Comparison of ENCODE assay signal across 8 cellular contexts in the genomic region with DNA sequence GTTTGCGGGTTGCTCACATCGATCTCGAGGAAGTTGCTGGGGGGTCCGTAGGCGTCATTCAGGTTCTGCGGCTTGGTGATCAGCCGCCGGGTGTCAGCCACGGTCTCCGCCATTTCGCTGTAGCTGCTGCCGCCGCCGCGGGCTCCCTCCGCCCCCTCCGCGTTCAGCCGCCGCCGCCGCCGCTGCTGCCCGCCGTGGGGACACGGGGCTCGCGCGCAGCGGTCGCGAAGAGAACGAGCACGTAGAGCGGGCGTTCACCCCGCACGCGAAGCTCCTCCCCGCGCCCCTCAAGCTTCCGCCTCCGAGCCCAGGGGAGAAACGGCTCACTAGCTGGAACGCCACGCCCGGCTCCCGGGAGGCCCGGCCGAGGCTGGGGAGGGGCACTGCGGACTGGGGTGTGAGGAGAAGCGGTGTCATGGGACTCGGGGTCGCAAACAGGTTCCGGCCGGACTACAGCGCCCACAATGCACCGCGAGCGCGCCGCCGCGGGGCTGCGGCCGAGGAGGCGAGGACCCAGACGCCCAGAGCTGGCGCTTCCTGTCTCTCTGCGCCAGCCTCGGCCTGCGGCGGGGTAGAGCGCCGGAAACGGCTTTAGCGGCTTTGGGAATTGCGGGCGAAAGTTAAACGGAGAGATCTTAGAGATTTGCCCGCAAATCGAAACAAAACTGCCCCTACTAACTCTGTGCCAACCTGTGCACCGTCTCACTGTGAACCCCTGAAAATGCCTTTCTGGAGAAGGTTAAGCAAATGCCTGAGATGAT. TPM values are rescaled to one million over a fixed set of nuclear protein-coding genes. Genes with fewer than 3 reads are reported as not detected.
DNase-seq lines count a peak whose midpoint lies in the region; ATAC-seq and TF ChIP-seq lines count a peak whose summit lies in the region.

Gene SNX3 (minus strand): TSS at position 232 of the 761 bp plus-strand sequence. CDS start 119 bp downstream, at position 113.

- H3K9me3 Mint-ChIP-seq in T-helper 1 cell treated with Interleukin-12 subunit alpha and Interleukin-12 subunit beta and Interleukin-4 antibody, amounts not matched to agents 30 μg/mL and 1 μg/mL, for 36 hours: no peaks in the 10 kb centered on the region

- no peaks in the 10 kb centered on the region for H3K9me3 ChIP-seq in heart right ventricle
- H3K9me3 ChIP-seq in upper lobe of right lung: no peaks in the 10 kb centered on the region

- H3K27me3 ChIP-seq in heart right ventricle: no peaks in the 10 kb centered on the region
- H3K27me3 ChIP-seq in upper lobe of right lung: no peaks in the 10 kb centered on the region

- H3K27ac ChIP-seq in heart right ventricle (peak within 1 kb of the TSS; percentile 81 to 99 (median 96)), upper lobe of right lung (peak within 1 kb of the TSS; percentile 89)

- H3K4me3 ChIP-seq in heart right ventricle: peak within 1 kb of the TSS; percentile 77 to 99 (median 90)
- peak within 1 kb of the TSS; percentile 77 for H3K4me3 ChIP-seq in upper lobe of right lung

- DNase-seq in GM13976 (ENCODE audit: low spot score) (peak; percentile 96), NCI-H146 (lab: John Stamatoyannopoulos, UW) (peak; percentile 93), amniotic stem cell (lab: John Stamatoyannopoulos, UW) (peak; percentile 85), heart right ventricle (peak; percentile 95 to 96), posterior vena cava (ENCODE audit: low spot score) (peak; percentile 98), upper lobe of right lung (peak; percentile 99)

- H3K36me3 Mint-ChIP-seq in T-helper 1 cell treated with Interleukin-12 subunit alpha and Interleukin-12 subunit beta and Interleukin-4 antibody, amounts not matched to agents 30 μg/mL and 1 μg/mL, for 36 hours (ENCODE audit: low read depth): peaks cover 5% of the 10 kb centered on the region

- H3K4me1 Mint-ChIP-seq in T-helper 1 cell treated with Interleukin-12 subunit alpha and Interleukin-12 subunit beta and Interleukin-4 antibody, amounts not matched to agents 30 μg/mL and 1 μg/mL, for 36 hours (ENCODE audit: low read depth): peaks cover 19% of the 10 kb centered on the region

- H3K4me3 Mint-ChIP-seq in T-helper 1 cell treated with Interleukin-12 subunit alpha and Interleukin-12 subunit beta and Interleukin-4 antibody, amounts not matched to agents 30 μg/mL and 1 μg/mL, for 36 hours: peak within 1 kb of the TSS; percentile 75

- in situ Hi-C loops in GM13976 (cut with MboI; ENCODE audit: low sequenced_read_pairs, unreplicated experiment): no loop called here

- TF ChIP-seq CTCF in GM13976 (IDR thresholded peaks at IDR 0.05; ENCODE audit: borderline replicate concordance, control extremely low read depth, extremely low read depth, insufficient read depth, missing control alignments) (no peak), heart right ventricle (IDR thresholded peaks at IDR 0.05) (peak in 4 of 9 donors; percentile 8 to 21 (median 20)), upper lobe of right lung (IDR thresholded peaks at IDR 0.05) (no peak)

- peak within 1 kb of the TSS; percentile 85 for H3K27ac Mint-ChIP-seq in T-helper 1 cell treated with Interleukin-12 subunit alpha and Interleukin-12 subunit beta and Interleukin-4 antibody, amounts not matched to agents 30 μg/mL and 1 μg/mL, for 36 hours

- H3K4me1 ChIP-seq in heart right ventricle (peaks cover 0 to 47% (median 34%) of the 10 kb centered on the region in 9 donors), upper lobe of right lung (peaks cover 15% of the 10 kb centered on the region)

- peaks cover 0 to 10% (median 0%) of the 10 kb centered on the region in 9 donors for H3K36me3 ChIP-seq in heart right ventricle
- H3K36me3 ChIP-seq in upper lobe of right lung: no peaks in the 10 kb centered on the region

- intact Hi-C loops in heart right ventricle (cut with DNase I) (loop anchor here in 6 of 10 donors (1.0 to 10.0 kb wide), 6 partner anchors 34 to 234 kb away; partner anchors contain the start of genes AFG1L (in 6 of the 6) and OSTM1 (in 1 of the 6)), posterior vena cava (cut with DNase I) (no loop called here), upper lobe of right lung (cut with DNase I) (no loop called here)

- H3K27me3 Mint-ChIP-seq in T-helper 1 cell treated with Interleukin-12 subunit alpha and Interleukin-12 subunit beta and Interleukin-4 antibody, amounts not matched to agents 30 μg/mL and 1 μg/mL, for 36 hours (ENCODE audit: low read depth): peaks cover 11% of the 10 kb centered on the region

- 0% methylated on average over 75 to 83 of the region's 83 CpGs for WGBS in heart right ventricle, 2 donors

- ATAC-seq in HG02852 (IDR thresholded peaks at IDR 0.05; ENCODE audit: unreplicated experiment) (peak; percentile 86), heart right ventricle (peak; percentile 96 to 99 (median 98)), upper lobe of right lung (peak; percentile 98)

RNA-seq across cellular contexts. Expression of gene SNX3, which starts in this region (rescaled TPM):
- 100 to 1,000 TPM; 215 to 269 (median 235) TPM for total RNA-seq in heart right ventricle
- polyA plus RNA-seq in heart right ventricle: 100 to 1,000 TPM; 108 to 238 TPM
- 100 to 1,000 TPM; 159 to 182 TPM for total RNA-seq in posterior vena cava
- 179 TPM for total RNA-seq in upper lobe of right lung

Comparison
In these comparisons a context has a peak if more than half of its experiments do, and no peak if none do; other contexts are left out.
1. Peak in every context shown above with its lines: DNase-seq, ATAC-seq, H3K4me3 ChIP-seq and H3K27ac ChIP-seq.
2. intact Hi-C loops: an anchor here in heart right ventricle (1.0 to 10.0 kb wide); none called in posterior vena cava and upper lobe of right lung.